ENCODE assay signal across 21 cellular contexts in genomic region chr1:29746076-29746665, GRCh38.
"Had no signal": no experiment of that assay in that cellular context is flagged by ENCODE, and none has a peak within 500 bp of the region (broad histone marks: within the 10 kb centered on the region; RNA-seq: fewer than 3 reads in every experiment).

No MANE protein-coding gene starts in this region.

- ATAC-seq: foreskin keratinocyte, gastroesophageal sphincter, heart left ventricle, left colon, left lobe of liver, lower lobe of right lung had no signal

- H3K36me3 ChIP-seq: esophagus muscularis mucosa, gastroesophageal sphincter, heart left ventricle, left ventricle myocardium inferior, lower lobe of right lung had no signal

- H3K27ac ChIP-seq: coronary artery, dorsolateral prefrontal cortex, esophagus muscularis mucosa, foreskin keratinocyte, gastroesophageal sphincter, heart left ventricle, hepatocyte, left ventricle myocardium inferior, lower lobe of right lung had no signal

- H3K27me3 ChIP-seq: foreskin keratinocyte had no signal

- H3K4me1 ChIP-seq: esophagus muscularis mucosa, foreskin keratinocyte, gastroesophageal sphincter, heart left ventricle, left ventricle myocardium inferior, lower lobe of right lung had no signal

- DNase-seq: dermis blood vessel endothelial cell; dorsolateral prefrontal cortex; effector CD4-positive, alpha-beta T cell; effector memory CD4-positive, alpha-beta T cell; foreskin keratinocyte; heart left ventricle; hypothalamus; immature natural killer cell; islet precursor cell; kidney; kidney glomerular epithelial cell; left colon; left ventricle myocardium inferior; lower lobe of right lung; mesenchymal stem cell; midbrain had no signal

- H3K4me3 ChIP-seq: coronary artery, dorsolateral prefrontal cortex, esophagus muscularis mucosa, gastroesophageal sphincter, heart left ventricle, hepatocyte, left ventricle myocardium inferior, lower lobe of right lung had no signal

- H3K9me3 ChIP-seq: esophagus muscularis mucosa, gastroesophageal sphincter, heart left ventricle, left ventricle myocardium inferior, lower lobe of right lung had no signal
